25 cellular contexts compared by ENCODE assay signal in the genomic region with DNA sequence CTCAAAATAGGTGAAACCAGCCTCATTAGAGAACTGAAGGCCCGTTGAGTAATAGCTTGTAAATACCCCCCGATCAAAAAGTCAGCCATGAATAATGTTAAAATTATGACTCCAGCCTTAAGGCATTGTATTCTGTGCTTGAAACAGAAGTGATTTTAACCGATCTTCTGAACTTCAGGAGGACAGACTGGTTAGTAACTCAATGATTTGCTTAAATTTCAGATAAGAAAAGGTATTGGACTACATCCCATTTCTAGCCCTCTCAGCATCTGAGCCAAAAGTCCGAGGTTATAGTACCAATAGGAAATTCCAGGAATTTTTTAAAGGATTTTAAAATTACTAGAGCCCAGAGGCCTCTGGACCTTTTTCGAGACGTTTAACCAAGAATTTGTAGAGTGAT.
"Had no signal": no experiment of that assay in that cellular context is flagged by ENCODE, and none has a peak within 500 bp of the region (broad histone marks: within the 10 kb centered on the region; RNA-seq: fewer than 3 reads in every experiment).

No MANE protein-coding gene starts in this region.

- H3K36me3 ChIP-seq: neural progenitor cell, pancreas, thyroid gland had no signal

- H3K27ac ChIP-seq: coronary artery, hepatocyte, left ventricle myocardium inferior, neural progenitor cell, pancreas, suprapubic skin, thyroid gland had no signal

- H3K4me3 ChIP-seq: coronary artery, hepatocyte, left ventricle myocardium inferior, lung, neural progenitor cell, pancreas, suprapubic skin, thyroid gland had no signal

- DNase-seq: effector CD4-positive, alpha-beta T cell; foreskin fibroblast; head of caudate nucleus; kidney; left cardiac atrium; left ventricle myocardium inferior; mesenchymal stem cell; midbrain; nucleus accumbens; pancreas; right cardiac atrium; small intestine; stimulated activated CD4-positive, alpha-beta T cell treated with anti-CD3 and anti-CD28 coated beads, Interleukin-12 subunit alpha, Interleukin-12 subunit beta, amount 100 ng/mL, for 4 hours; stimulated activated naive CD8-positive, alpha-beta T cell treated with anti-CD3 and anti-CD28 coated beads, Interleukin-15, Interleukin-2, amounts not matched to agents 100 U/mL and 50 U/mL, for 24 hours; thyroid gland had no signal

- H2AFZ ChIP-seq: hepatocyte, neural progenitor cell had no signal

- H3K4me3 Mint-ChIP-seq: natural killer cell treated with Interleukin-12 subunit alpha and Interleukin-12 subunit beta and Interleukin-15 and Interleukin-18, amount 100 ng/mL, for 72 hours; neural progenitor cell; type B pancreatic cell had no signal

- H3K9me3 ChIP-seq: left ventricle myocardium inferior, pancreas, suprapubic skin, thyroid gland had no signal

- H3K27me3 ChIP-seq: hepatocyte, neural progenitor cell, pancreas, suprapubic skin, thyroid gland had no signal

- H3K27ac Mint-ChIP-seq: natural killer cell treated with Interleukin-12 subunit alpha and Interleukin-12 subunit beta and Interleukin-15 and Interleukin-18, amount 100 ng/mL, for 72 hours; neural progenitor cell; type B pancreatic cell had no signal

- H3K4me2 ChIP-seq: hepatocyte, neural progenitor cell had no signal

- FAIRE-seq: kidney, pancreas, small intestine, urothelium cell line had no signal

- H3K79me2 ChIP-seq: hepatocyte had no signal

- ATAC-seq: esophagus mucosa; left cardiac atrium; natural killer cell treated with Interleukin-12 subunit alpha and Interleukin-12 subunit beta and Interleukin-15 and Interleukin-18, amount 100 ng/mL, for 72 hours; pancreas; right cardiac atrium; stimulated activated naive CD8-positive, alpha-beta T cell treated with anti-CD3 and anti-CD28 coated beads, Interleukin-15, Interleukin-2, amounts not matched to agents 100 U/mL and 50 U/mL, for 24 hours had no signal

- H3K4me1 ChIP-seq: left ventricle myocardium inferior, neural progenitor cell, pancreas, suprapubic skin, thyroid gland had no signal

- H3K9me3 Mint-ChIP-seq: natural killer cell treated with Interleukin-12 subunit alpha and Interleukin-12 subunit beta and Interleukin-15 and Interleukin-18, amount 100 ng/mL, for 72 hours; neural progenitor cell; type B pancreatic cell had no signal

- H3K4me1 Mint-ChIP-seq: neural progenitor cell had no signal

- H3K27me3 Mint-ChIP-seq: natural killer cell treated with Interleukin-12 subunit alpha and Interleukin-12 subunit beta and Interleukin-15 and Interleukin-18, amount 100 ng/mL, for 72 hours; progenitor cell of endocrine pancreas; type B pancreatic cell had no signal

- H3K9ac ChIP-seq: neural progenitor cell had no signal

- H3K36me3 Mint-ChIP-seq: natural killer cell treated with Interleukin-12 subunit alpha and Interleukin-12 subunit beta and Interleukin-15 and Interleukin-18, amount 100 ng/mL, for 72 hours had no signal
